11 cellular contexts compared by ENCODE assay signal in the genomic region with DNA sequence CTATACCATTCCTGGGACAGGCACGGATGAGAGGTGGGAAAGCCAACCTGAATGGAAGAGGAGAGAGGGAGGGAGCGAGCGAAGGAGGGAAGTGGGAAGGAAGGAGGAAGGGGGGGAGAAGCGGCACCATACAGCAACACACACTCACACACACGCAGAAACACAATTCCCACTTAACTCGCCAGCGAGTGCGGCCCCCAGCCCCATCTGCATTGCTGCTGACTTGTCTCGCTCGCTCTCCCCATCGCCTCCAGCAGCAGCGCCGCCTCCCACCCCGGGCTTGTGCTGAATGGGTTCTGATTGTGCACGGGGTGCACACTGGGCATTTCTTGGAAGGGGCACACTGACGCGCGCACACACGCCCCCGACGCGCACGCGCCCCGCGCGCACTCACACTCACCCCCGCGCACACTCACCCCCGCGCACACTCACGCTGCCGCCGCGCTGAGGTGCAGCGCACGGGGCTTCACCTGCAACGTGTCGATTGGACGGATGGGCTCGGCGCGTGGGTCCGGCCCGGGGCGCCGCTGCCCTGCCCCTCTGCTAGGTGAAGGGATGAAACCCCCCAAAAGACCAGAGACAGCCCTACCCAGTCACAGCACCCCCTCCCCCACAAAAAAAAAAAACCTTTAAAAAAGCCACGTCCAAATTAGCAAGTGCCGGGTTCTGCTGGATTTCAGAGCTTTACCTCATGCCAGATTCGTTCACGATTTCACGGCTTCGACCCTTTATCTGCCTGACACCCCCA. TPM values are rescaled to one million over a fixed set of nuclear protein-coding genes. Genes with fewer than 3 reads are reported as not detected.
A peak's percentile ranks its signal among the peaks of the same experiment; 100 is the strongest.
DNase-seq lines count a peak whose midpoint lies in the region; ATAC-seq and TF ChIP-seq lines count a peak whose summit lies in the region.
"Had no signal": no experiment of that assay in that cellular context is flagged by ENCODE, and none has a peak within 500 bp of the region (broad histone marks: within the 10 kb centered on the region; RNA-seq: fewer than 3 reads in every experiment).

No MANE protein-coding gene starts in this region.

- H3K27me3 Mint-ChIP-seq in activated naive CD8-positive, alpha-beta T cell treated with anti-CD3 and anti-CD28 coated beads, Interleukin-2, amount 10 ng/mL, durations not matched to agents 7 days and 5 days, result peaks cover 61% of the 10 kb centered on the region
- H3K27me3 Mint-ChIP-seq in stimulated activated naive CD8-positive, alpha-beta T cell treated with anti-CD3 and anti-CD28 coated beads, Interleukin-15, amount 100 ng/mL, for 72 hours, result peaks cover 84% of the 10 kb centered on the region

- H3K27me3 ChIP-seq in kidney epithelial cell (ENCODE audit: control insufficient read depth, insufficient read depth, low read length), result peaks cover 17% of the 10 kb centered on the region
- peaks cover 97% of the 10 kb centered on the region for H3K27me3 ChIP-seq in A673 (replicated peaks; ENCODE audit: insufficient read depth, low read depth, low read length, poor library complexity)

- H3K4me1 ChIP-seq in A673 (ENCODE audit: insufficient read depth, low read length, poor library complexity, severe bottlenecking), result peaks cover 10% of the 10 kb centered on the region

- CTCF ChIA-PET in A673 (lab: Charles Lee), result no interaction called here

- peak overlapping the region; percentile 40 for H3K4me3 Mint-ChIP-seq in activated naive CD8-positive, alpha-beta T cell treated with anti-CD3 and anti-CD28 coated beads, Interleukin-2, amount 10 ng/mL, durations not matched to agents 7 days and 5 days
- peak overlapping the region; percentile 45 to 73 for H3K4me3 Mint-ChIP-seq in stimulated activated naive CD8-positive, alpha-beta T cell treated with anti-CD3 and anti-CD28 coated beads, Interleukin-15, amount 100 ng/mL, for 72 hours

- H3K27ac Mint-ChIP-seq in activated naive CD8-positive, alpha-beta T cell treated with anti-CD3 and anti-CD28 coated beads, Interleukin-2, amount 10 ng/mL, durations not matched to agents 7 days and 5 days, result no peak overlapping the region
- peak overlapping the region in 1 of 2 donors; percentile 37 for H3K27ac Mint-ChIP-seq in stimulated activated naive CD8-positive, alpha-beta T cell treated with anti-CD3 and anti-CD28 coated beads, Interleukin-15, amount 100 ng/mL, for 72 hours

- BruUV-seq in A673 (replicated peaks; lab: Mats Ljungman, UMichigan), result no TSS peak

- H3K36me3 ChIP-seq in kidney epithelial cell (ENCODE audit: control insufficient read depth, insufficient read depth, low read length) (no peaks in the 10 kb centered on the region), A673 (ENCODE audit: insufficient read depth, low read length, poor library complexity, severe bottlenecking) (no peaks in the 10 kb centered on the region)

- ATAC-seq in activated naive CD8-positive, alpha-beta T cell treated with anti-CD3 and anti-CD28 coated beads, Interleukin-2, amount 10 ng/mL, durations not matched to agents 7 days and 5 days (ENCODE audit: low read depth), result no peak
- ATAC-seq in stimulated activated naive CD8-positive, alpha-beta T cell treated with anti-CD3 and anti-CD28 coated beads, Interleukin-15, amount 100 ng/mL, for 72 hours, result peak; percentile 52

- POLR2A ChIA-PET in activated naive CD8-positive, alpha-beta T cell treated with anti-CD3 and anti-CD28 coated beads, Interleukin-2, amount 10 ng/mL, durations not matched to agents 7 days and 5 days (lab: Charles Lee), result no interaction called here
- POLR2A ChIA-PET in A673 (lab: Charles Lee; ENCODE audit: low non-redundant PET), result no interaction called here

- no peaks in the 10 kb centered on the region for H3K36me3 Mint-ChIP-seq in activated naive CD8-positive, alpha-beta T cell treated with anti-CD3 and anti-CD28 coated beads, Interleukin-2, amount 10 ng/mL, durations not matched to agents 7 days and 5 days

- H3K4me3 ChIP-seq in kidney epithelial cell (ENCODE audit: low read depth, low read length), result peak overlapping the region; percentile 59
- H3K4me3 ChIP-seq in A673 (ENCODE audit: low read depth, low read length, poor library complexity, severe bottlenecking), result no peak overlapping the region

- no peaks in the 10 kb centered on the region for H3K4me1 Mint-ChIP-seq in activated naive CD8-positive, alpha-beta T cell treated with anti-CD3 and anti-CD28 coated beads, Interleukin-2, amount 10 ng/mL, durations not matched to agents 7 days and 5 days
- H3K4me1 Mint-ChIP-seq in stimulated activated naive CD8-positive, alpha-beta T cell treated with anti-CD3 and anti-CD28 coated beads, Interleukin-15, amount 100 ng/mL, for 72 hours, result peaks cover 25% of the 10 kb centered on the region

- DNase-seq in NCI-H1417 (lab: John Stamatoyannopoulos, UW) (peak; percentile 9 to 63 (median 54)), NCI-H1417 treated with DMSO at 0.1 percent for 48 hours (lab: John Stamatoyannopoulos, UW) (no peak), kidney epithelial cell (ENCODE audit: low read depth) (no peak), A673 (ENCODE audit: low spot score) (no peak), KG1 (lab: John Stamatoyannopoulos, UW) (no peak), NCI-H187 (lab: John Stamatoyannopoulos, UW) (no peak)
- DNase-seq in activated naive CD8-positive, alpha-beta T cell treated with anti-CD3 and anti-CD28 coated beads, Interleukin-2, amount 10 ng/mL, durations not matched to agents 7 days and 5 days, result no peak
- DNase-seq in stimulated activated naive CD8-positive, alpha-beta T cell treated with anti-CD3 and anti-CD28 coated beads, Interleukin-15, amount 100 ng/mL, for 72 hours, result no peak
- DNase-seq: IMR-90 had no signal

- TF ChIP-seq CTCF in kidney epithelial cell (IDR thresholded peaks at IDR 0.05; ENCODE audit: insufficient read depth, low read length, poor library complexity, severe bottlenecking), result no peak
- no peak for TF ChIP-seq CTCF in A673 (conservative IDR thresholded peaks at IDR 0.05; ENCODE audit: low read depth, low read length)

- H3K9me3 Mint-ChIP-seq in activated naive CD8-positive, alpha-beta T cell treated with anti-CD3 and anti-CD28 coated beads, Interleukin-2, amount 10 ng/mL, durations not matched to agents 7 days and 5 days, result no peaks in the 10 kb centered on the region
- no peaks in the 10 kb centered on the region for H3K9me3 Mint-ChIP-seq in stimulated activated naive CD8-positive, alpha-beta T cell treated with anti-CD3 and anti-CD28 coated beads, Interleukin-15, amount 100 ng/mL, for 72 hours

- H3K27ac ChIP-seq in A673 (ENCODE audit: low read depth, low read length, poor library complexity, severe bottlenecking), result no peak overlapping the region

- H3K9me3 ChIP-seq in A673 (ENCODE audit: low read depth, low read length, poor library complexity, severe bottlenecking), result no peaks in the 10 kb centered on the region

- intact Hi-C loops in A673 (cut with micrococcal nuclease; ENCODE audit: unreplicated experiment), result no loop called here

RNA-seq across cellular contexts. Expression of a gene that starts 0.7 kb away (rescaled TPM):
- not detected for total RNA-seq in activated naive CD8-positive, alpha-beta T cell treated with anti-CD3 and anti-CD28 coated beads, Interleukin-2, amount 10 ng/mL, durations not matched to agents 7 days and 5 days
- total RNA-seq in kidney epithelial cell, result 0.04 and 0.07 TPM in 2 replicates
- not detected in 2 replicates for total RNA-seq in A673 (2021)
- total RNA-seq: IMR-90; pulmonary artery endothelial cell; T-helper 1 cell treated with Interleukin-12 subunit alpha and Interleukin-12 subunit beta and Interleukin-4 antibody, amounts not matched to agents 30 ng/mL and 1 ng/mL, for 36 hours had no signal

Comparison
In these comparisons a context has a peak if more than half of its experiments do, and no peak if none do; other contexts are left out.
1. DNase-seq: peak in NCI-H1417 (3 of 3); none in NCI-H1417 treated with DMSO at 0.1 percent for 48 hours (single experiment), activated naive CD8-positive, alpha-beta T cell treated with anti-CD3 and anti-CD28 coated beads, Interleukin-2, amount 10 ng/mL, durations not matched to agents 7 days and 5 days (single experiment), kidney epithelial cell (single experiment), stimulated activated naive CD8-positive, alpha-beta T cell treated with anti-CD3 and anti-CD28 coated beads, Interleukin-15, amount 100 ng/mL, for 72 hours (0 of 2), A673 (single experiment), KG1 (single experiment) and NCI-H187 (0 of 2).